In the genomic region with DNA sequence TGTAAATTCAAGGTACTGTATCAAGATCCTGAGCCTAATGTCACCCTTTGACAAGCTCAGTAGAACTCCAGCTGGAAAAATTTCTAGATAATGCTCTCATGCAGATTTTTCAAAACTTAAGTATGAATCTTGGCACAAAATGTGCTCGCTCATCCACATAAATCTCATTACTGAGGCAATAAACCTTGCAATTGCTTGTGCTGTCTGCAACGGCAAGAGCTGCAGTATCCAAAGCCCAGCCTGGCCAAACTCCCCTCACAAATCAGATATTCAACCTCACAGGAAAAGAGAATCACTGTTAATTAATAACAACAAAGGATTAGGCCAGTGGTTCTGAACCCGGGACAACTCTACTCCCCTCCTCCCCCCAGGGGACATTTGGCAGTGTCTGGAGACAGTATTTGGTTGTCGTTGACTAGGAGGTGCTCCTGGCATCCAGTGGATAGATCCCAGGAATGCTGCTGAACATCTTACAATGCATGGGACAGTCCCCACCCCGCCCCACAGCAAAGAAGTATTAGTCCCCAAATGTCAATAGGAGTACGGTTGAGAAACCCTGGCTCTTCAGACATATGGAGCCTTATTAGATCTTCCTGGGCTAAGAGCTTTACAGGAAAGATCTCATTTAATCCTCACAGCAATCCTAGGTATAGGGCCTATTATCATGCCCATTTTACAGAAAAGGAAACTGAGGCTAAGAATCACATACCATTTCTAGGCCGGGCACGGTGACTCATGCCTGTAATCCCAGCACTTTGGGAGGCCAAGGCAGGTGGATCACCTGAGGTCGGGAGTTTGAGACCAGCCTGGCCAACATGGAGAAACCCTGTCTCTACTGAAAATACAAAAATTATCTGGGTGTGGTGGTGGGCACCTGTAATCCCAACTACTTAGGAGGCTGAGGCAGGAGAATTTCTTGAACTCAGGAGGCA, we compare ENCODE assay signal across 18 cellular contexts. TPM values are rescaled to one million over a fixed set of nuclear protein-coding genes. Genes with fewer than 3 reads are reported as not detected.
DNase-seq lines count a peak whose midpoint lies in the region; ATAC-seq and TF ChIP-seq lines count a peak whose summit lies in the region.
"Had no signal": no experiment of that assay in that cellular context is flagged by ENCODE, and none has a peak within 500 bp of the region (broad histone marks: within the 10 kb centered on the region; RNA-seq: fewer than 3 reads in every experiment).

No MANE protein-coding gene starts in this region.

- DNase-seq in H9 (peak; percentile 22), adipocyte (ENCODE audit: low read depth) (no peak), transverse colon (no peak), Ammon's horn (ENCODE audit: low spot score) (no peak)
- DNase-seq: activated CD8-positive, alpha-beta memory T cell treated with anti-CD3 and anti-CD28 coated beads for 24 hours; activated effector memory CD4-positive, alpha-beta T cell treated with anti-CD3 and anti-CD28 coated beads, Interleukin-2, amount 50 U/mL, for 16 hours; body of pancreas; CD4-positive, CD25-positive, alpha-beta regulatory T cell; dorsolateral prefrontal cortex; MV-4-11; NCI-H2227 treated with DMSO at 0.1 percent for 48 hours; stimulated activated CD4-positive, alpha-beta T cell treated with anti-CD3 and anti-CD28 coated beads, Interleukin-4, amount 100 ng/mL, for 4 hours; WERI-Rb-1 had no signal

- H3K36me3 ChIP-seq in adipocyte (ENCODE audit: control insufficient read depth, insufficient read depth, low read length, severe bottlenecking) (no peaks in the 10 kb centered on the region), transverse colon (no peaks in the 10 kb centered on the region)
- H3K36me3 ChIP-seq: neutrophil, WERI-Rb-1 had no signal

- TF ChIP-seq CTCF in H9 (conservative IDR thresholded peaks at IDR 0.05) (no peak), transverse colon (IDR thresholded peaks at IDR 0.05) (no peak)

- H2BK5ac ChIP-seq in H9 (ENCODE audit: insufficient read length, low read length) = no peak overlapping the region

- no peak overlapping the region for H2BK120ac ChIP-seq in H9 (ENCODE audit: low read depth, low read length, poor library complexity, severe bottlenecking)

- H3K36me3 Mint-ChIP-seq in H9 (ENCODE audit: insufficient read depth in 1 of 3, low read depth in 3 of 3) = no peaks in the 10 kb centered on the region
- H3K36me3 Mint-ChIP-seq: CD4-positive, CD25-positive, alpha-beta regulatory T cell had no signal

- peaks cover 0 to 3% of the 10 kb centered on the region in 2 experiments; a peak in 2 of 5 replicates for H3K9me3 Mint-ChIP-seq in H9
- H3K9me3 Mint-ChIP-seq: CD4-positive, CD25-positive, alpha-beta regulatory T cell had no signal

- no peaks in the 10 kb centered on the region for H3K9me3 ChIP-seq in H9 (ENCODE audit: control insufficient read depth, low read depth, low read length)
- H3K9me3 ChIP-seq in adipocyte (ENCODE audit: control insufficient read depth, low read length) = no peaks in the 10 kb centered on the region
- no peaks in the 10 kb centered on the region for H3K9me3 ChIP-seq in transverse colon
- H3K9me3 ChIP-seq: body of pancreas, neutrophil had no signal

- peak overlapping the region in 1 of 3 experiments; percentile 72; a peak in 1 of 7 replicates for H3K27ac Mint-ChIP-seq in H9
- H3K27ac Mint-ChIP-seq: CD4-positive, CD25-positive, alpha-beta regulatory T cell had no signal

- H3K4ac ChIP-seq in H9 (ENCODE audit: low read depth, low read length) = no peak overlapping the region

- H2BK20ac ChIP-seq in H9 (ENCODE audit: low read depth, low read length, poor library complexity, severe bottlenecking) = no peak overlapping the region

- in situ Hi-C loops in transverse colon (cut with MboI; ENCODE audit: low pct_ligation_motif_present in 1 of 4, low pct_unique_long_range_greater_than_20kb in 1 of 4, low sequenced_read_pairs in 3 of 4) = no loop called here

- H4K8ac ChIP-seq in H9 (replicated peaks; ENCODE audit: insufficient read length, low read depth, low read length) = no peak overlapping the region

- H3K4me3 Mint-ChIP-seq in H9 = no peak overlapping the region
- H3K4me3 Mint-ChIP-seq: CD4-positive, CD25-positive, alpha-beta regulatory T cell had no signal

- H3K4me1 ChIP-seq in H9 (ENCODE audit: insufficient read depth, low read length) (no peaks in the 10 kb centered on the region), adipocyte (ENCODE audit: control insufficient read depth, insufficient read depth, low read length) (peaks cover 26% of the 10 kb centered on the region), transverse colon (peaks cover 4 to 30% (median 14%) of the 10 kb centered on the region in 4 donors)
- H3K4me1 ChIP-seq: body of pancreas had no signal

- H3K56ac ChIP-seq in H9 (ENCODE audit: insufficient read length, low read depth, low read length) = no peak overlapping the region

- H2BK15ac ChIP-seq in H9 (ENCODE audit: low read depth, low read length) = no peak overlapping the region

- H3K79me2 ChIP-seq in H9 (ENCODE audit: insufficient read depth, low read length) = no peaks in the 10 kb centered on the region

- no peaks in the 10 kb centered on the region for H3K27me3 ChIP-seq in H9 (ENCODE audit: insufficient read depth, low read length)
- no peaks in the 10 kb centered on the region for H3K27me3 ChIP-seq in adipocyte (replicated peaks; ENCODE audit: control insufficient read depth, insufficient read depth, low read length)
- no peaks in the 10 kb centered on the region for H3K27me3 ChIP-seq in layer of hippocampus (ENCODE audit: control insufficient read depth, insufficient read depth, low read length)
- no peaks in the 10 kb centered on the region for H3K27me3 ChIP-seq in transverse colon
- H3K27me3 ChIP-seq: body of pancreas, dorsolateral prefrontal cortex, neutrophil had no signal

- TF ChIP-seq EP300 in transverse colon (IDR thresholded peaks at IDR 0.05; ENCODE audit: low read depth) = no peak

- no peak overlapping the region for H2AFZ ChIP-seq in H9 (ENCODE audit: low read length)

- H2BK12ac ChIP-seq in H9 (ENCODE audit: insufficient read length, low read depth, low read length) = no peak overlapping the region

- H3T11ph ChIP-seq in H9 (ENCODE audit: low read length) = no peak overlapping the region

- no peak overlapping the region for H3K4me2 ChIP-seq in H9 (ENCODE audit: insufficient read depth, insufficient read length, low read length)

- H3K4me1 Mint-ChIP-seq in H9 = no peaks in the 10 kb centered on the region

- no peak overlapping the region for H3K27ac ChIP-seq in H9 (ENCODE audit: insufficient read length, low read depth, low read length)
- peak overlapping the region; percentile 18 for H3K27ac ChIP-seq in layer of hippocampus (ENCODE audit: low read depth, low read length)
- peak overlapping the region; percentile 37 to 73 (median 53) for H3K27ac ChIP-seq in transverse colon
- H3K27ac ChIP-seq: body of pancreas, neutrophil had no signal

- no peak for TF ChIP-seq POLR2A in transverse colon (IDR thresholded peaks at IDR 0.05)

- H3K23me2 ChIP-seq in H9 (ENCODE audit: insufficient read length, low read depth, low read length, poor library complexity, severe bottlenecking) = no peaks in the 10 kb centered on the region

- no peaks in the 10 kb centered on the region for H3K27me3 Mint-ChIP-seq in H9 (ENCODE audit: low read depth)

- H4K5ac ChIP-seq in H9 (ENCODE audit: insufficient read length, low read depth, low read length) = no peak overlapping the region

- no peaks in the 10 kb centered on the region for H4K20me1 ChIP-seq in H9 (ENCODE audit: control insufficient read depth, insufficient read depth, insufficient read length)

- no peak overlapping the region for H3K18ac ChIP-seq in H9 (ENCODE audit: insufficient read length, low read depth, low read length)

- peak overlapping the region; percentile 62 for H3K4me3 ChIP-seq in adipocyte (ENCODE audit: low read length)
- H3K4me3 ChIP-seq in transverse colon = no peak overlapping the region
- H3K4me3 ChIP-seq: body of pancreas, dorsolateral prefrontal cortex, GM12878 had no signal

- no peak overlapping the region for H4K91ac ChIP-seq in H9 (ENCODE audit: insufficient read length, low read depth, low read length)

- H2AK5ac ChIP-seq in H9 (ENCODE audit: insufficient read length, low read length) = no peak overlapping the region

- H3K23ac ChIP-seq in H9 (ENCODE audit: insufficient read length, low read depth, low read length) = no peak overlapping the region

- no peak overlapping the region for H3K14ac ChIP-seq in H9 (ENCODE audit: insufficient read depth, low read length)

- H3K9ac ChIP-seq in H9 (ENCODE audit: extremely low read depth, insufficient read length, low read length) (no peak overlapping the region), adipocyte (ENCODE audit: low read length) (peak overlapping the region; percentile 41)

- WGBS in H9 (ENCODE audit: extremely low coverage, insufficient read length, low lambda C conversion rate) = no CpG with 5 or more reads among the region's 9 CpGs
- WGBS in transverse colon (ENCODE audit: low coverage in 1 of 2), 2 donors = 62% methylated on average over 9 of the region's 9 CpGs; no CpG with 5 or more reads in 1 of the 2 donors

- H3K79me1 ChIP-seq in H9 (ENCODE audit: insufficient read depth, low read depth, low read length, poor library complexity, severe bottlenecking) = no peaks in the 10 kb centered on the region

- intact Hi-C loops in transverse colon (cut with DNase I; ENCODE audit: low total_unique reads) = no loop called here

- ATAC-seq in HG02678 (IDR thresholded peaks at IDR 0.05; ENCODE audit: unreplicated experiment) (no peak), GM21529 (IDR thresholded peaks at IDR 0.05; ENCODE audit: unreplicated experiment) (no peak)
- ATAC-seq: body of pancreas, GM12878 had no signal

RNA-seq across cellular contexts. Expression of a gene that starts 19.4 kb away (rescaled TPM):
- total RNA-seq in H9 (2021) (154 and 164 TPM in 2 replicates), transverse colon (100 to 1,000 TPM in 3 of 4 donors, 10 to 100 TPM in 1; 68.1 to 153 (median 128) TPM)
